4 cellular contexts compared by ENCODE assay signal in genomic region chr3:133125802-133126201, GRCh38.
"Had no signal": no experiment of that assay in that cellular context is flagged by ENCODE, and none has a peak within 500 bp of the region (broad histone marks: within the 10 kb centered on the region; RNA-seq: fewer than 3 reads in every experiment).

No MANE protein-coding gene starts in this region.

- DNase-seq: H9, HCEC 1CT, IMR-90 had no signal

- H3K4me3 Mint-ChIP-seq: GM23338, H9 had no signal

- H3K9me3 Mint-ChIP-seq: GM23338, H9 had no signal

- H3K27ac Mint-ChIP-seq: GM23338, H9 had no signal
